8 cellular contexts compared by ENCODE assay signal in the genomic region with DNA sequence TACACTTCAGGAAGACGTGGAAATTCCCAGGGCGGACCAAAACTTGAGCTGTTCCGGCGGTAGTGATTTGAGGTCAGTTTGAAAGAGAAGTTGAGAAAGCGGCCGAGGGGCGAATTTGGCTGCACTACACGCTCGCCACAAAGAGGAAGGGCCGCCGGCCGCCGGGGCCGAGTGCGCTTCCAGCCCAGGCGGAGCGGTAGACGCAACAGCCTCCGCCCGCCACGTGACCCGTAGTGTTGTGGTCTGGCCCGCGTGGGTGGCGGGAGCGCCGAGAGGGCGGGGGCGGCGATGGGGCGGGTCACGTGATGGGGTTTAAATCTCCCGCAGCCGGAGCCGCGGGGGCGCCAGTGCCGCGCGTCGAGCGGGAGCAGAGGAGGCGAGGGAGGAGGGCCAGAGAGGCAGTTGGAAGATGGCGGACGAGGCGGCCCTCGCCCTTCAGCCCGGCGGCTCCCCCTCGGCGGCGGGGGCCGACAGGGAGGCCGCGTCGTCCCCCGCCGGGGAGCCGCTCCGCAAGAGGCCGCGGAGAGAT. TPM values are rescaled to one million over a fixed set of nuclear protein-coding genes. Genes with fewer than 3 reads are reported as not detected.
DNase-seq lines count a peak whose midpoint lies in the region; ATAC-seq, FAIRE-seq and TF ChIP-seq lines count a peak whose summit lies in the region.

Gene SIRT1, plus strand, starts transcription at position 344 of the 529 bp plus-strand sequence. Its CDS starts 66 bp downstream, at position 410.

- no peaks in the 10 kb centered on the region for H3K27me3 Mint-ChIP-seq in WTC11 (ENCODE audit: low read depth)

- no peaks in the 10 kb centered on the region for H3K9me3 ChIP-seq in smooth muscle cell (replicated peaks; ENCODE audit: low read depth)

- peak within 1 kb of the TSS; percentile 92 for H2AFZ ChIP-seq in smooth muscle cell (ENCODE audit: low read depth)

- peaks cover 34% of the 10 kb centered on the region for H3K79me2 ChIP-seq in smooth muscle cell (ENCODE audit: low read depth)

- H3K4me3 ChIP-seq in bronchial epithelial cell (ENCODE audit: low read depth, low read length) = peak within 1 kb of the TSS; percentile 77
- peak within 1 kb of the TSS; percentile 87 for H3K4me3 ChIP-seq in smooth muscle cell

- H4K20me1 ChIP-seq in smooth muscle cell (ENCODE audit: low read depth) = peaks cover 21% of the 10 kb centered on the region

- H3F3A ChIP-seq in smooth muscle cell (ENCODE audit: low read depth) = peaks cover 6% of the 10 kb centered on the region

- H3K4me3 Mint-ChIP-seq in WTC11 = peak within 1 kb of the TSS; percentile 91

- peaks cover under 1% of the 10 kb centered on the region; the same call in 1 of the 2 replicates for H3K9me3 Mint-ChIP-seq in WTC11

- WGBS in smooth muscle cell (ENCODE audit: low lambda C conversion rate) = under 1% methylated on average over 46 of the region's 62 CpGs

- ATAC-seq in GM18909 (IDR thresholded peaks at IDR 0.05; ENCODE audit: poor library complexity, unreplicated experiment) (peak; percentile 90), HG03159 (IDR thresholded peaks at IDR 0.05; ENCODE audit: unreplicated experiment) (peak; percentile 84), WTC11 (peak; percentile 87)

- peaks cover 30% of the 10 kb centered on the region for H3K36me3 Mint-ChIP-seq in WTC11

- H3K4me1 Mint-ChIP-seq in WTC11 = peaks cover 20% of the 10 kb centered on the region

- no peak for FAIRE-seq in bronchial epithelial cell (lab: Jason Lieb, UNC)

- H3K4me2 ChIP-seq in smooth muscle cell = peak within 1 kb of the TSS; percentile 99

- H3K36me3 ChIP-seq in bronchial epithelial cell (ENCODE audit: control insufficient read depth, insufficient read depth, low read length) (peaks cover 3% of the 10 kb centered on the region), smooth muscle cell (ENCODE audit: low read depth) (peaks cover 7% of the 10 kb centered on the region)

- H3K27me3 ChIP-seq in bronchial epithelial cell (ENCODE audit: control insufficient read depth, insufficient read depth, low read length) (no peaks in the 10 kb centered on the region), smooth muscle cell (ENCODE audit: low read depth) (no peaks in the 10 kb centered on the region)

- DNase-seq in AG08396 (ENCODE audit: low spot score) = peak; percentile 97
- peak; percentile 96 for DNase-seq in NCI-H2227 (lab: John Stamatoyannopoulos, UW; ENCODE audit: unreplicated experiment)
- peak; percentile 96 for DNase-seq in WTC11 (ENCODE audit: low spot score)
- peak; percentile 69 for DNase-seq in bronchial epithelial cell (ENCODE audit: low read depth)
- peak; percentile 94 for DNase-seq in iPS-NIHi7 (ENCODE audit: extremely low spot score)
- peak; percentile 85 for DNase-seq in smooth muscle cell (lab: John Stamatoyannopoulos, UW; ENCODE audit: unreplicated experiment)

- H3K27ac Mint-ChIP-seq in WTC11 = peak within 1 kb of the TSS; percentile 96

- H3K27ac ChIP-seq in smooth muscle cell (ENCODE audit: low read depth) = peak within 1 kb of the TSS; percentile 79

- POLR2A ChIA-PET in WTC11 (lab: Charles Lee) = interaction anchor here (0.9 to 3.6 kb wide), 3 partner anchors 22 to 447 kb away, joined by 3 to 20 read pairs (median 6); partner anchors contain the start of gene HNRNPH3

- H3K9ac ChIP-seq in smooth muscle cell (ENCODE audit: low read depth) = peak within 1 kb of the TSS; percentile 73

- CTCF ChIA-PET in WTC11 (lab: Charles Lee) = interaction anchor here (1.0 to 2.6 kb wide), 4 partner anchors 23 to 96 kb away, joined by 4 to 19 read pairs (median 7); no protein-coding TSS in a partner anchor

- peaks cover 9% of the 10 kb centered on the region for H3K4me1 ChIP-seq in smooth muscle cell (ENCODE audit: low read depth)

- TF ChIP-seq CTCF in WTC11 (IDR thresholded peaks at IDR 0.05) (no peak), bronchial epithelial cell (IDR thresholded peaks at IDR 0.05; ENCODE audit: insufficient read depth, low read length, severe bottlenecking) (no peak), smooth muscle cell (IDR thresholded peaks at IDR 0.05; ENCODE audit: borderline replicate concordance, insufficient read depth, poor library complexity, severe bottlenecking) (no peak)

TF ChIP-seq in WTC11, 78 proteins besides CTCF, POLR2A, EP300 and RAD21 (continues in another document):
- no peak for TF ChIP-seq ELF4 (CRISPR knock-in tag; IDR thresholded peaks at IDR 0.05; ENCODE audit: low read depth)
- TF ChIP-seq TEAD1 (CRISPR knock-in tag; IDR thresholded peaks at IDR 0.05) = peak; percentile 78; the same call in 1 of the 2 replicates
- peak; percentile 69 for TF ChIP-seq ETV6 (CRISPR knock-in tag; IDR thresholded peaks at IDR 0.05)
- TF ChIP-seq MYBL2 (CRISPR knock-in tag; IDR thresholded peaks at IDR 0.05) = no peak; the same call in none of the 2 replicates
- no peak for TF ChIP-seq CREB1 (CRISPR knock-in tag; IDR thresholded peaks at IDR 0.05)
- TF ChIP-seq TP53 (CRISPR knock-in tag; IDR thresholded peaks at IDR 0.05) = peak; percentile 56; the same call in 1 of the 2 replicates
- TF ChIP-seq, protein P1, sequence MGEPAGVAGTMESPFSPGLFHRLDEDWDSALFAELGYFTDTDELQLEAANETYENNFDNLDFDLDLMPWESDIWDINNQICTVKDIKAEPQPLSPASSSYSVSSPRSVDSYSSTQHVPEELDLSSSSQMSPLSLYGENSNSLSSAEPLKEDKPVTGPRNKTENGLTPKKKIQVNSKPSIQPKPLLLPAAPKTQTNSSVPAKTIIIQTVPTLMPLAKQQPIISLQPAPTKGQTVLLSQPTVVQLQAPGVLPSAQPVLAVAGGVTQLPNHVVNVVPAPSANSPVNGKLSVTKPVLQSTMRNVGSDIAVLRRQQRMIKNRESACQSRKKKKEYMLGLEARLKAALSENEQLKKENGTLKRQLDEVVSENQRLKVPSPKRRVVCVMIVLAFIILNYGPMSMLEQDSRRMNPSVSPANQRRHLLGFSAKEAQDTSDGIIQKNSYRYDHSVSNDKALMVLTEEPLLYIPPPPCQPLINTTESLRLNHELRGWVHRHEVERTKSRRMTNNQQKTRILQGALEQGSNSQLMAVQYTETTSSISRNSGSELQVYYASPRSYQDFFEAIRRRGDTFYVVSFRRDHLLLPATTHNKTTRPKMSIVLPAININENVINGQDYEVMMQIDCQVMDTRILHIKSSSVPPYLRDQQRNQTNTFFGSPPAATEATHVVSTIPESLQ (CRISPR knock-in tag; IDR thresholded peaks at IDR 0.05) = no peak
- peak; percentile 86 for TF ChIP-seq SP1 (CRISPR knock-in tag; conservative IDR thresholded peaks at IDR 0.05)
- no peak for TF ChIP-seq ZNF263 (CRISPR knock-in tag; IDR thresholded peaks at IDR 0.05; ENCODE audit: low read depth)
- TF ChIP-seq, protein P2, sequence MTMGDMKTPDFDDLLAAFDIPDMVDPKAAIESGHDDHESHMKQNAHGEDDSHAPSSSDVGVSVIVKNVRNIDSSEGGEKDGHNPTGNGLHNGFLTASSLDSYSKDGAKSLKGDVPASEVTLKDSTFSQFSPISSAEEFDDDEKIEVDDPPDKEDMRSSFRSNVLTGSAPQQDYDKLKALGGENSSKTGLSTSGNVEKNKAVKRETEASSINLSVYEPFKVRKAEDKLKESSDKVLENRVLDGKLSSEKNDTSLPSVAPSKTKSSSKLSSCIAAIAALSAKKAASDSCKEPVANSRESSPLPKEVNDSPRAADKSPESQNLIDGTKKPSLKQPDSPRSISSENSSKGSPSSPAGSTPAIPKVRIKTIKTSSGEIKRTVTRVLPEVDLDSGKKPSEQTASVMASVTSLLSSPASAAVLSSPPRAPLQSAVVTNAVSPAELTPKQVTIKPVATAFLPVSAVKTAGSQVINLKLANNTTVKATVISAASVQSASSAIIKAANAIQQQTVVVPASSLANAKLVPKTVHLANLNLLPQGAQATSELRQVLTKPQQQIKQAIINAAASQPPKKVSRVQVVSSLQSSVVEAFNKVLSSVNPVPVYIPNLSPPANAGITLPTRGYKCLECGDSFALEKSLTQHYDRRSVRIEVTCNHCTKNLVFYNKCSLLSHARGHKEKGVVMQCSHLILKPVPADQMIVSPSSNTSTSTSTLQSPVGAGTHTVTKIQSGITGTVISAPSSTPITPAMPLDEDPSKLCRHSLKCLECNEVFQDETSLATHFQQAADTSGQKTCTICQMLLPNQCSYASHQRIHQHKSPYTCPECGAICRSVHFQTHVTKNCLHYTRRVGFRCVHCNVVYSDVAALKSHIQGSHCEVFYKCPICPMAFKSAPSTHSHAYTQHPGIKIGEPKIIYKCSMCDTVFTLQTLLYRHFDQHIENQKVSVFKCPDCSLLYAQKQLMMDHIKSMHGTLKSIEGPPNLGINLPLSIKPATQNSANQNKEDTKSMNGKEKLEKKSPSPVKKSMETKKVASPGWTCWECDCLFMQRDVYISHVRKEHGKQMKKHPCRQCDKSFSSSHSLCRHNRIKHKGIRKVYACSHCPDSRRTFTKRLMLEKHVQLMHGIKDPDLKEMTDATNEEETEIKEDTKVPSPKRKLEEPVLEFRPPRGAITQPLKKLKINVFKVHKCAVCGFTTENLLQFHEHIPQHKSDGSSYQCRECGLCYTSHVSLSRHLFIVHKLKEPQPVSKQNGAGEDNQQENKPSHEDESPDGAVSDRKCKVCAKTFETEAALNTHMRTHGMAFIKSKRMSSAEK (CRISPR knock-in tag; IDR thresholded peaks at IDR 0.05; ENCODE audit: borderline replicate concordance) = no peak
- TF ChIP-seq ZNF121 (CRISPR knock-in tag; IDR thresholded peaks at IDR 0.05) = no peak
- no peak for TF ChIP-seq EMX1 (CRISPR knock-in tag; IDR thresholded peaks at IDR 0.05)
- TF ChIP-seq, protein P3, sequence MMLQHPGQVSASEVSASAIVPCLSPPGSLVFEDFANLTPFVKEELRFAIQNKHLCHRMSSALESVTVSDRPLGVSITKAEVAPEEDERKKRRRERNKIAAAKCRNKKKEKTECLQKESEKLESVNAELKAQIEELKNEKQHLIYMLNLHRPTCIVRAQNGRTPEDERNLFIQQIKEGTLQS (CRISPR knock-in tag; conservative IDR thresholded peaks at IDR 0.05) = no peak

RNA-seq across cellular contexts. Expression of gene SIRT1, which starts in this region (rescaled TPM):
- total RNA-seq in WTC11 (2021) = 51.3 to 55.5 TPM (median 53.9 TPM) in 3 replicates
- total RNA-seq in bronchial epithelial cell = 9.9 and 10.8 TPM in 2 replicates
- 14.9 and 22.7 TPM in 2 replicates for total RNA-seq in smooth muscle cell
- 8.0 and 9.1 TPM in 2 replicates for polyA plus RNA-seq in smooth muscle cell

Comparison
In these comparisons a context has a peak if more than half of its experiments do, and no peak if none do; other contexts are left out.
1. Peak in every context shown above with its lines: DNase-seq, ATAC-seq, H3K4me3 ChIP-seq and H3K27ac ChIP-seq.